ENCODE assay signal across 9 cellular contexts in genomic region chr2:38509322-38509946, GRCh38.
DNase-seq lines count a peak whose midpoint lies in the region; ATAC-seq, FAIRE-seq and TF ChIP-seq lines count a peak whose summit lies in the region.
"Had no signal": no experiment of that assay in that cellular context is flagged by ENCODE, and none has a peak within 500 bp of the region (broad histone marks: within the 10 kb centered on the region; RNA-seq: fewer than 3 reads in every experiment).

No MANE protein-coding gene starts in this region.

- H3K4me2 ChIP-seq in endothelial cell of umbilical vein (ENCODE audit: insufficient read depth, low read length) (no peak overlapping the region), parathyroid adenoma (ENCODE audit: low read length) (no peak overlapping the region)

- dilution Hi-C loops in endothelial cell of umbilical vein (cut with MboI; ENCODE audit: extremely low pct_ligation_motif_present, low sequenced_read_pairs) = no loop called here

- H2AFZ ChIP-seq in endothelial cell of umbilical vein (ENCODE audit: low read depth, low read length) (peak overlapping the region; percentile 52), parathyroid adenoma (peak overlapping the region; percentile 3)

- H3K4me1 ChIP-seq in endothelial cell of umbilical vein (ENCODE audit: control insufficient read depth, extremely low read depth, insufficient read depth, low read length) (peaks cover 3% of the 10 kb centered on the region), parathyroid adenoma (peaks cover 5% of the 10 kb centered on the region), suprapubic skin (peaks cover 16% of the 10 kb centered on the region)

- CTCF ChIA-PET in endothelial cell of umbilical vein (lab: Charles Lee) = interaction anchor here (0.8 to 2.9 kb wide), 10 partner anchors 12 to 527 kb away, joined by 3 to 60 read pairs (median 6); no protein-coding TSS in a partner anchor

- no peaks in the 10 kb centered on the region for H3K36me3 ChIP-seq in endothelial cell of umbilical vein (ENCODE audit: control insufficient read depth in 2 of 2, extremely low read depth in 1 of 2, insufficient read depth in 2 of 2, low read length in 2 of 2)
- H3K36me3 ChIP-seq in parathyroid adenoma (ENCODE audit: control insufficient read depth, insufficient read depth, low read length) = no peaks in the 10 kb centered on the region
- no peaks in the 10 kb centered on the region for H3K36me3 ChIP-seq in suprapubic skin

- no peak for TF ChIP-seq EP300 in suprapubic skin (IDR thresholded peaks at IDR 0.05)

- H3K79me2 ChIP-seq in endothelial cell of umbilical vein (ENCODE audit: control insufficient read depth, insufficient read depth, low read length) (no peaks in the 10 kb centered on the region), parathyroid adenoma (no peaks in the 10 kb centered on the region)

- no peaks in the 10 kb centered on the region for H3K9me3 ChIP-seq in endothelial cell of umbilical vein (replicated peaks; ENCODE audit: control insufficient read depth, insufficient read depth, low read length)
- H3K9me3 ChIP-seq in parathyroid adenoma (ENCODE audit: control insufficient read depth, low read length) = no peaks in the 10 kb centered on the region
- no peaks in the 10 kb centered on the region for H3K9me3 ChIP-seq in suprapubic skin

- H3K4me3 ChIP-seq in endothelial cell of umbilical vein (replicated peaks in 1 of 3; ENCODE audit: insufficient read depth in 1 of 3, low read depth in 1 of 3, low read length in 3 of 3) (no peak overlapping the region), parathyroid adenoma (ENCODE audit: low read depth, low read length) (no peak overlapping the region), suprapubic skin (no peak overlapping the region)

- intact Hi-C loops in endothelial cell of umbilical vein (cut with micrococcal nuclease) = loop anchor here (2.0 kb wide), 2 partner anchors 133 to 527 kb away; partner anchors contain the start of gene ATL2

- H3K27ac ChIP-seq in endothelial cell of umbilical vein (ENCODE audit: insufficient read depth, low read depth, low read length) (no peak overlapping the region), parathyroid adenoma (no peak overlapping the region), suprapubic skin (no peak overlapping the region)

- POLR2A ChIA-PET in endothelial cell of umbilical vein (lab: Charles Lee) = no interaction called here

- 58% methylated on average over 5 of the region's 5 CpGs for whole genome bisulfite sequencing in suprapubic skin

- DNase-seq in COR-L47 (lab: John Stamatoyannopoulos, UW) = peak; percentile 3
- DNase-seq in NCI-H446 treated with DMSO at 0.1 percent for 48 hours (lab: John Stamatoyannopoulos, UW) = peak; percentile 23
- peak; percentile 85 for DNase-seq in endothelial cell of umbilical vein (ENCODE audit: low read depth, low spot score)
- no peak for DNase-seq in stimulated activated CD4-positive, alpha-beta T cell treated with anti-CD3 and anti-CD28 coated beads, Interleukin-12 subunit alpha, Interleukin-12 subunit beta, amount 100 ng/mL, for 4 hours
- DNase-seq in suprapubic skin (ENCODE audit: low spot score in 2 of 2) = no peak
- no peak for DNase-seq in GOT3 (lab: John Stamatoyannopoulos, UW)
- DNase-seq: NCI-H1436 had no signal

- TF ChIP-seq POLR2A in endothelial cell of umbilical vein (IDR thresholded peaks at IDR 0.05; ENCODE audit: low read depth, low read length) (no peak), suprapubic skin (IDR thresholded peaks at IDR 0.05) (no peak)

- FAIRE-seq in endothelial cell of umbilical vein (lab: Jason Lieb, UNC) = peak; percentile 83

- H3K9ac ChIP-seq in endothelial cell of umbilical vein (replicated peaks; ENCODE audit: extremely low read depth, insufficient read depth, low read length) (no peak overlapping the region), parathyroid adenoma (no peak overlapping the region)

- no peaks in the 10 kb centered on the region for H4K20me1 ChIP-seq in endothelial cell of umbilical vein (replicated peaks; ENCODE audit: control insufficient read depth, extremely low read depth, insufficient read depth, low read length)

- H3K27me3 ChIP-seq in endothelial cell of umbilical vein (ENCODE audit: control insufficient read depth in 2 of 2, insufficient read depth in 2 of 2, low read length in 2 of 2) (no peaks in the 10 kb centered on the region), parathyroid adenoma (ENCODE audit: control insufficient read depth, insufficient read depth, low read length) (no peaks in the 10 kb centered on the region), suprapubic skin (no peaks in the 10 kb centered on the region)

- no peaks in the 10 kb centered on the region for H3K9me1 ChIP-seq in endothelial cell of umbilical vein (replicated peaks; ENCODE audit: control insufficient read depth, extremely low read depth, insufficient read depth, low read length)

- BruUV-seq in endothelial cell of umbilical vein (replicated peaks; lab: Mats Ljungman, UMichigan) = no TSS peak

- ATAC-seq in GM18861 (IDR thresholded peaks at IDR 0.05; ENCODE audit: unreplicated experiment) = no peak

- TF ChIP-seq CTCF in endothelial cell of umbilical vein (IDR thresholded peaks at IDR 0.05; ENCODE audit: extremely low read depth in 1 of 2, insufficient read depth in 1 of 2, low read depth in 1 of 2, low read length in 2 of 2) (no peak), parathyroid adenoma (IDR thresholded peaks at IDR 0.05) (no peak), suprapubic skin (IDR thresholded peaks at IDR 0.05) (no peak)

TF ChIP-seq in endothelial cell of umbilical vein, 7 proteins besides CTCF, POLR2A, EP300 and RAD21:
- TF ChIP-seq EZH2 (IDR thresholded peaks at IDR 0.05; ENCODE audit: borderline replicate concordance, low read depth, low read length, severe bottlenecking) (no peak), FOS (IDR thresholded peaks at IDR 0.05; ENCODE audit: borderline replicate concordance, insufficient read depth, low read length) (peak; percentile 22)
TF ChIP-seq in endothelial cell of umbilical vein: peak in this region for 1.

Comparison
In these comparisons a context has a peak if more than half of its experiments do, and no peak if none do; other contexts are left out.
1. DNase-seq: peak in COR-L47 (single experiment), NCI-H446 treated with DMSO at 0.1 percent for 48 hours (single experiment) and endothelial cell of umbilical vein (single experiment); none in stimulated activated CD4-positive, alpha-beta T cell treated with anti-CD3 and anti-CD28 coated beads, Interleukin-12 subunit alpha, Interleukin-12 subunit beta, amount 100 ng/mL, for 4 hours (single experiment), suprapubic skin (0 of 2) and GOT3 (single experiment).